11 cellular contexts compared by ENCODE assay signal in the genomic region with DNA sequence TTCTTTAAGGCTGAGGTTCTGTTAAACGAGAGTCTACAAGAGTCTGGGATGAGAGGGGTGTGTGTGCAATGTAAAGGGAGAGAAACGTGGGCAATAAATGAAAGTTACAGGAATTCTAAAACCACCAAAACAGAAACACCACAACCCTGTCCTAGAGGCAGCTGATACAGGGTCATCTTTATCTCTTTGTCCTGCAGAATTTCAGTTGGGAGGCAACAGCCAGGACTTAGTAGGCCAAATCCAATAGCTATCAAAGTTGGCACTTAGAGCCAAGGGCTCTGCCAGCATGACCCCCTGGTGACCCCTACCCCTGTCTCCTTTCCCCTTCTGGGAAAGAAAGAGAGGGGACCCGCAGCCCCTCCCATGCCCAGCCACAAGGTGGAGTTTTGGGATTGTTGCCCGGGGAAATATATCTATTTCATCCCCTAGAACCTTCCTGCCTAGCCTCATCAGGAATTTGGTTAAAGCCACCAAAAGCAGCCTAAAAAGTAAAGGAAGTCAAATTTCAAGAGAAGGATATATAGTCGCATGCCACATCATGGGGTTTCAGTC.
DNase-seq lines count a peak whose midpoint lies in the region; ATAC-seq and TF ChIP-seq lines count a peak whose summit lies in the region.
"Had no signal": no experiment of that assay in that cellular context is flagged by ENCODE, and none has a peak within 500 bp of the region (broad histone marks: within the 10 kb centered on the region; RNA-seq: fewer than 3 reads in every experiment).

No MANE protein-coding gene starts in this region.

- H2BK5ac ChIP-seq in mesendoderm (ENCODE audit: low read length): no peak overlapping the region

- peak; percentile 60 for TF ChIP-seq CTCF in Calu3 (IDR thresholded peaks at IDR 0.05; ENCODE audit: unreplicated experiment)
- TF ChIP-seq CTCF in LNCaP clone FGC (IDR thresholded peaks at IDR 0.05; ENCODE audit: control insufficient read depth, extremely low read depth, insufficient read depth): 0 out of 2 replicates have a peak, but pooled peaks have one; percentile 6

- peaks cover 3% of the 10 kb centered on the region for H3K79me1 ChIP-seq in mesendoderm (ENCODE audit: low read length)

- CTCF ChIA-PET in Calu3 (lab: Charles Lee): interaction anchor here (0.6 to 1.8 kb wide), 6 partner anchors 11 to 199 kb away, joined by 3 to 10 read pairs (median 4); partner anchors contain the start of gene OSBPL3
- CTCF ChIA-PET in activated CD4-positive, alpha-beta T cell treated with anti-CD3 and anti-CD28 coated beads for 36 hours (lab: Charles Lee): interaction anchor here (0.9 to 1.6 kb wide), 4 partner anchors 14 to 206 kb away, joined by 3 to 5 read pairs (median 4); no protein-coding TSS in a partner anchor

- H4K8ac ChIP-seq in mesendoderm (ENCODE audit: low read depth, low read length): no peak overlapping the region

- no peak overlapping the region for H2BK120ac ChIP-seq in mesendoderm (ENCODE audit: low read depth, low read length)

- H4K5ac ChIP-seq in mesendoderm (ENCODE audit: low read length): no peak overlapping the region

- no peak overlapping the region for H3K4ac ChIP-seq in mesendoderm (ENCODE audit: low read depth, low read length)

- no peak overlapping the region for H3K9ac ChIP-seq in mesendoderm (ENCODE audit: low read length)

- peak overlapping the region; percentile 18 for H3K27ac Mint-ChIP-seq in Calu3 (ENCODE audit: unreplicated experiment)
- H3K27ac Mint-ChIP-seq in central memory CD8-positive, alpha-beta T cell (ENCODE audit: low read depth): peak overlapping the region; percentile 50
- H3K27ac Mint-ChIP-seq in activated CD4-positive, alpha-beta T cell treated with anti-CD3 and anti-CD28 coated beads for 36 hours: no peak overlapping the region

- H3K79me2 ChIP-seq in mesendoderm (ENCODE audit: control insufficient read depth, insufficient read depth, low read length): no peaks in the 10 kb centered on the region

- H3K36me3 Mint-ChIP-seq in Calu3 (ENCODE audit: insufficient read depth, unreplicated experiment): peaks cover 25% of the 10 kb centered on the region
- peaks cover 10% of the 10 kb centered on the region for H3K36me3 Mint-ChIP-seq in central memory CD8-positive, alpha-beta T cell (ENCODE audit: insufficient read depth)
- H3K36me3 Mint-ChIP-seq in activated CD4-positive, alpha-beta T cell treated with anti-CD3 and anti-CD28 coated beads for 36 hours (ENCODE audit: low read depth): peaks cover 27% of the 10 kb centered on the region

- H3K4me1 ChIP-seq in mesendoderm (ENCODE audit: control insufficient read depth, low read depth, low read length): no peaks in the 10 kb centered on the region

- no peak overlapping the region for H3K4me3 Mint-ChIP-seq in Calu3 (ENCODE audit: low read depth, unreplicated experiment)
- H3K4me3 Mint-ChIP-seq in central memory CD8-positive, alpha-beta T cell: no peak overlapping the region
- H3K4me3 Mint-ChIP-seq in activated CD4-positive, alpha-beta T cell treated with anti-CD3 and anti-CD28 coated beads for 36 hours: no peak overlapping the region

- H2AK5ac ChIP-seq in mesendoderm (ENCODE audit: low read length): no peak overlapping the region

- no peak overlapping the region for H3K23ac ChIP-seq in mesendoderm (ENCODE audit: low read length)

- intact Hi-C loops in Calu3 (cut with micrococcal nuclease; ENCODE audit: unreplicated experiment): no loop called here
- intact Hi-C loops in activated CD4-positive, alpha-beta T cell treated with anti-CD3 and anti-CD28 coated beads for 36 hours (cut with DNase I, micrococcal nuclease): no loop called here

- no peak overlapping the region for H3K27ac ChIP-seq in mesendoderm (ENCODE audit: low read depth, low read length)
- H3K27ac ChIP-seq: lower lobe of right lung, SK-N-MC had no signal

- H3K18ac ChIP-seq in mesendoderm (ENCODE audit: low read length): no peak overlapping the region

- BruUV-seq in Calu3 (replicated peaks; lab: Mats Ljungman, UMichigan): no TSS peak

- peaks cover 29% of the 10 kb centered on the region for H3K4me1 Mint-ChIP-seq in Calu3 (ENCODE audit: low read depth, unreplicated experiment)
- H3K4me1 Mint-ChIP-seq in central memory CD8-positive, alpha-beta T cell: peaks cover 43% of the 10 kb centered on the region
- H3K4me1 Mint-ChIP-seq in activated CD4-positive, alpha-beta T cell treated with anti-CD3 and anti-CD28 coated beads for 36 hours: peaks cover 47% of the 10 kb centered on the region

- no peaks in the 10 kb centered on the region for H3K27me3 ChIP-seq in mesendoderm (ENCODE audit: insufficient read depth, low read length, poor library complexity)

- no peaks in the 10 kb centered on the region for H3K9me3 Mint-ChIP-seq in Calu3 (ENCODE audit: low read depth, unreplicated experiment)
- no peaks in the 10 kb centered on the region for H3K9me3 Mint-ChIP-seq in central memory CD8-positive, alpha-beta T cell
- H3K9me3 Mint-ChIP-seq in activated CD4-positive, alpha-beta T cell treated with anti-CD3 and anti-CD28 coated beads for 36 hours (ENCODE audit: low read depth): no peaks in the 10 kb centered on the region

- H3K4me2 ChIP-seq in mesendoderm (ENCODE audit: low read length): no peak overlapping the region

- POLR2A ChIA-PET in activated CD4-positive, alpha-beta T cell treated with anti-CD3 and anti-CD28 coated beads for 36 hours (lab: Charles Lee): no interaction called here

- peak; percentile 58 for DNase-seq in Calu3
- DNase-seq in LNCaP clone FGC (ENCODE audit: low read depth): no peak
- DNase-seq in central memory CD8-positive, alpha-beta T cell (ENCODE audit: low spot score in 2 of 2): no peak
- peak; percentile 38 for DNase-seq in mesendoderm
- no peak for DNase-seq in activated CD4-positive, alpha-beta T cell treated with anti-CD3 and anti-CD28 coated beads for 36 hours
- no peak for DNase-seq in NCI-H1417 (lab: John Stamatoyannopoulos, UW)
- DNase-seq in NCI-H2107 (lab: John Stamatoyannopoulos, UW): no peak
- no peak for DNase-seq in activated CD4-positive, alpha-beta T cell treated with anti-CD3 and anti-CD28 coated beads, Interleukin-2, amount 50 U/mL, for 4 hours
- DNase-seq: lower lobe of right lung, NCI-H1694 treated with DMSO at 0.1 percent for 48 hours had no signal

- H3K4me3 ChIP-seq in LNCaP clone FGC (ENCODE audit: low read depth, low read length) (no peak overlapping the region), mesendoderm (ENCODE audit: low read length) (no peak overlapping the region)
- H3K4me3 ChIP-seq: lower lobe of right lung, SK-N-MC had no signal

- H3K36me3 ChIP-seq in mesendoderm (ENCODE audit: control insufficient read depth, insufficient read depth, low read length): no peaks in the 10 kb centered on the region
- H3K36me3 ChIP-seq: lower lobe of right lung had no signal

- no peak for ATAC-seq in central memory CD8-positive, alpha-beta T cell (replicated peaks; ENCODE audit: extremely low read depth, poor library complexity, severe bottlenecking)
- ATAC-seq in activated CD4-positive, alpha-beta T cell treated with anti-CD3 and anti-CD28 coated beads for 36 hours: no peak

- no peak overlapping the region for H2BK15ac ChIP-seq in mesendoderm (replicated peaks; ENCODE audit: low read depth)

- H3K27me3 Mint-ChIP-seq in Calu3 (ENCODE audit: unreplicated experiment): no peaks in the 10 kb centered on the region
- no peaks in the 10 kb centered on the region for H3K27me3 Mint-ChIP-seq in central memory CD8-positive, alpha-beta T cell
- no peaks in the 10 kb centered on the region for H3K27me3 Mint-ChIP-seq in activated CD4-positive, alpha-beta T cell treated with anti-CD3 and anti-CD28 coated beads for 36 hours

- WGBS in mesendoderm (ENCODE audit: extremely low coverage, insufficient coverage, low lambda C conversion rate): no CpG with 5 or more reads among the region's 5 CpGs

- no peak overlapping the region for H3K56ac ChIP-seq in mesendoderm (ENCODE audit: low read length)

Comparison
In these comparisons a context has a peak if more than half of its experiments do, and no peak if none do; other contexts are left out.
1. DNase-seq: peak in Calu3 (single experiment) and mesendoderm (single experiment); none in LNCaP clone FGC (single experiment), central memory CD8-positive, alpha-beta T cell (0 of 2), activated CD4-positive, alpha-beta T cell treated with anti-CD3 and anti-CD28 coated beads for 36 hours (single experiment), NCI-H1417 (0 of 3), NCI-H2107 (single experiment) and activated CD4-positive, alpha-beta T cell treated with anti-CD3 and anti-CD28 coated beads, Interleukin-2, amount 50 U/mL, for 4 hours (0 of 2).